18 cellular contexts compared by ENCODE assay signal in the genomic region with DNA sequence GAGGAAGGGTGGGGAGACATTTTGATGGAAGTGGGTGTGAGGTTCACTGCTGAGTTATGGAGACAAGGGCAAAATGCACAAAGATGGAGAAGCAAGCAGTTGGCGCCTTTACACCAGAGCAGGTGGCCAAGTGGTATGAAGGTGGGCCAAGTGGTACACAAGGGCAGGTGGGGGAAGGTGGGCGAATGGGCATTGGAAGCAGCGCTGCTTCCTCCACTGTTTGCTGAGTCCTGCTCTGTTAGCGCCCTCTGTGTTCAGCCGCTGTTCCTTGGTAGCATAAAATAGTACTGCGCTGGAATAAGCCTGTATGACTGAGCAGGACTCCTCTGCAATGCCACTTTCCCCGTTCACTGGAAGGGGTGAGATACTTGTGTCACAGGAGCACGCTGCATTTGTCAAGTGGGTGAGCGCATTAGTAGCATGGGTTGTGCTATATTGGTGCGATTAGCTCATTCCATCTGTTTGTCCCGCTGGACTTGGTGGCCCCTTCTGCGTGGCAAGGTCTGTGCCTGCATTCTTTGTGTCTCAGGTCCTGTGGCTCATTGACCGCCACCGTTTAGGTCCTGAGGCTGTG.
A peak's percentile ranks its signal among the peaks of the same experiment; 100 is the strongest.
DNase-seq lines count a peak whose midpoint lies in the region; ATAC-seq and TF ChIP-seq lines count a peak whose summit lies in the region.
"Had no signal": no experiment of that assay in that cellular context is flagged by ENCODE, and none has a peak within 500 bp of the region (broad histone marks: within the 10 kb centered on the region; RNA-seq: fewer than 3 reads in every experiment).

No MANE protein-coding gene starts in this region.

- no peak overlapping the region for H3K27ac Mint-ChIP-seq in osteocyte (ENCODE audit: unreplicated experiment)
- H3K27ac Mint-ChIP-seq: B cell; CD4-positive, alpha-beta T cell; IgD-negative memory B cell had no signal

- no peaks in the 10 kb centered on the region for H3K36me3 Mint-ChIP-seq in osteocyte (ENCODE audit: unreplicated experiment)

- DNase-seq in cardiac septum (ENCODE audit: low spot score), result peak; percentile 43
- no peak for DNase-seq in Right ventricle myocardium superior
- DNase-seq in NCI-H2107 treated with DMSO at 0.1 percent for 48 hours (lab: John Stamatoyannopoulos, UW; ENCODE audit: unreplicated experiment), result peak; percentile 23
- DNase-seq in ecto neural progenitor cell (ENCODE audit: low spot score), result peak; percentile 30
- peak; percentile 72 for DNase-seq in osteocyte (ENCODE audit: extremely low spot score, unreplicated experiment)
- DNase-seq in T1000 (lab: John Stamatoyannopoulos, UW), result no peak
- DNase-seq: Calu3; CD4-positive, alpha-beta T cell; DMS53; HCEC 1CT; NCI-H187; NCI-H2171 treated with DMSO at 0.1 percent for 48 hours; NCI-H446 treated with DMSO at 0.1 percent for 48 hours; NCI-H774; PC-3 had no signal

- H3K4me1 Mint-ChIP-seq in osteocyte (ENCODE audit: unreplicated experiment), result no peaks in the 10 kb centered on the region
- H3K4me1 Mint-ChIP-seq: B cell had no signal

- intact Hi-C loops in cardiac septum (cut with DNase I) (no loop called here), Right ventricle myocardium superior (cut with DNase I) (no loop called here)

- ATAC-seq in Right ventricle myocardium superior (ENCODE audit: poor library complexity) (no peak), GM18858 (IDR thresholded peaks at IDR 0.05; ENCODE audit: unreplicated experiment) (no peak)
- ATAC-seq: PC-3 had no signal

- no peak for TF ChIP-seq CTCF in osteocyte (IDR thresholded peaks at IDR 0.05)

- peaks cover 62% of the 10 kb centered on the region for H3K27me3 Mint-ChIP-seq in osteocyte (ENCODE audit: unreplicated experiment)
- H3K27me3 Mint-ChIP-seq: CD4-positive, alpha-beta T cell had no signal

- no peaks in the 10 kb centered on the region for H3K9me3 Mint-ChIP-seq in osteocyte (ENCODE audit: unreplicated experiment)
- H3K9me3 Mint-ChIP-seq: CD4-positive, alpha-beta T cell had no signal

- H3K4me3 Mint-ChIP-seq in osteocyte (ENCODE audit: unreplicated experiment), result no peak overlapping the region
- H3K4me3 Mint-ChIP-seq: B cell; CD4-positive, alpha-beta T cell had no signal

Comparison
In these comparisons a context has a peak if more than half of its experiments do, and no peak if none do; other contexts are left out.
1. DNase-seq: peak in cardiac septum (single experiment), NCI-H2107 treated with DMSO at 0.1 percent for 48 hours (single experiment), ecto neural progenitor cell (single experiment) and osteocyte (single experiment); none in Right ventricle myocardium superior (single experiment) and T1000 (single experiment).